ENCODE assay signal across 17 cellular contexts in the genomic region with DNA sequence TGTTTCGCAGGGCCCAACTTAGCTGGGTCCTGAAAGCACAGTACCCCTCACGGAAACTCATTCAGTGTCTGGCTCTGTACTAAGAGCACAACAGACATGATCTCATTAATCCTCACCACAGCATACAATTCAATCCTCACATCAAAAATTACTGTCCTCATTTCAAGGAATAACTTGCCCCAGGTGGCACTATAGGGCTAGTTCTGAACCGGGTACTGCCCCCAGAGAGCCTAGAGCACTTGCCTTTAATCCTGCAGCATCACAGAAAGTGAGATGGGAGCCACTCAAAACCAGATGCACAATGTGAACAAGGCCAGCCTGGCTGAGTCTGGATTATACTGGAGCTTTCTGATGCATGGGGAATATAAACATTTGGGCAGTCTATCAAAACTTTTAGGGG.
DNase-seq lines count a peak whose midpoint lies in the region; ATAC-seq, FAIRE-seq and TF ChIP-seq lines count a peak whose summit lies in the region.
"Had no signal": no experiment of that assay in that cellular context is flagged by ENCODE, and none has a peak within 500 bp of the region (broad histone marks: within the 10 kb centered on the region; RNA-seq: fewer than 3 reads in every experiment).

No MANE protein-coding gene starts in this region.

- H3K27me3 Mint-ChIP-seq in activated naive CD8-positive, alpha-beta T cell treated with anti-CD3 and anti-CD28 coated beads, Interleukin-2, amount 50 U/mL, for 24 hours, result no peaks in the 10 kb centered on the region
- no peaks in the 10 kb centered on the region for H3K27me3 Mint-ChIP-seq in activated naive CD8-positive, alpha-beta T cell treated with anti-CD3 and anti-CD28 coated beads for 36 hours
- H3K27me3 Mint-ChIP-seq in stimulated activated naive B cell treated with anti-CD40 and anti-IgM and Interleukin-4, amounts not matched to agents 10 μg/mL and 1 μg/mL and 100 μg/mL, for 72 hours, result no peaks in the 10 kb centered on the region
- H3K27me3 Mint-ChIP-seq: progenitor cell of endocrine pancreas, type B pancreatic cell had no signal

- BruUV-seq in GM12878 (replicated peaks; lab: Mats Ljungman, UMichigan), result no TSS peak

- H3K4me3 ChIP-seq in GM12878, result no peak overlapping the region
- H3K4me3 ChIP-seq: body of pancreas, PC-9 had no signal

- DNase-seq in activated naive CD8-positive, alpha-beta T cell treated with anti-CD3 and anti-CD28 coated beads, Interleukin-2, amount 50 U/mL, for 24 hours, result no peak
- DNase-seq in activated naive CD8-positive, alpha-beta T cell treated with anti-CD3 and anti-CD28 coated beads for 36 hours, result no peak
- peak; percentile 43 for DNase-seq in NAMALWA (ENCODE audit: low spot score)
- no peak for DNase-seq in GM12878 (ENCODE audit: low read depth, low spot score)
- DNase-seq in stimulated activated naive B cell treated with anti-CD40 and anti-IgM and Interleukin-4, amounts not matched to agents 10 μg/mL and 1 μg/mL and 100 μg/mL, for 72 hours, result no peak
- DNase-seq in OCI-M2 (lab: John Stamatoyannopoulos, UW; ENCODE audit: unreplicated experiment), result no peak
- DNase-seq in NCI-H2107 treated with DMSO at 0.1 percent for 48 hours (lab: John Stamatoyannopoulos, UW; ENCODE audit: unreplicated experiment), result no peak
- no peak for DNase-seq in activated naive CD4-positive, alpha-beta T cell treated with Interleukin-2 at 50 U/mL for 16 hours
- DNase-seq: body of pancreas; effector CD4-positive, alpha-beta T cell; GOT3 had no signal

- no peak for TF ChIP-seq EP300 in GM12878 (IDR thresholded peaks at IDR 0.05; ENCODE audit: borderline replicate concordance in 1 of 2, control insufficient read depth in 1 of 2, low read depth in 2 of 2, low read length in 2 of 2)

- 38% methylated on average over 3 of the region's 3 CpGs for WGBS in GM12878 (ENCODE audit: insufficient coverage, insufficient replicate concordance, low lambda C conversion rate, missing lambda C conversion rate)

- in situ Hi-C loops in GM12878 (cut with MboI), result no loop called here

- no peaks in the 10 kb centered on the region for H3K9me3 Mint-ChIP-seq in activated naive CD8-positive, alpha-beta T cell treated with anti-CD3 and anti-CD28 coated beads, Interleukin-2, amount 50 U/mL, for 24 hours
- no peaks in the 10 kb centered on the region for H3K9me3 Mint-ChIP-seq in activated naive CD8-positive, alpha-beta T cell treated with anti-CD3 and anti-CD28 coated beads for 36 hours
- no peaks in the 10 kb centered on the region for H3K9me3 Mint-ChIP-seq in stimulated activated naive B cell treated with anti-CD40 and anti-IgM and Interleukin-4, amounts not matched to agents 10 μg/mL and 1 μg/mL and 100 μg/mL, for 72 hours
- H3K9me3 Mint-ChIP-seq: activated T-helper 2 cell treated with anti-CD3 and anti-CD28 coated beads, Interferon-gamma antibody, Interleukin-2, Interleukin-4, amounts not matched to agents 10 μg/mL and 5 μg/mL and 100 μg/mL, durations not matched to agents 14 hours and 24 hours and 36 hours; T-helper 1 cell treated with Interleukin-12 subunit alpha and Interleukin-12 subunit beta and Interleukin-4 antibody, amounts not matched to agents 30 μg/mL and 1 μg/mL, for 36 hours; type B pancreatic cell had no signal

- no peaks in the 10 kb centered on the region for H3K4me1 ChIP-seq in GM12878 (ENCODE audit: control insufficient read depth, insufficient read depth, low read length)
- H3K4me1 ChIP-seq: body of pancreas had no signal

- FAIRE-seq in GM12878 (lab: Jason Lieb, UNC), result no peak
- FAIRE-seq: frontal cortex had no signal

- H3K9me3 ChIP-seq in GM12878 (replicated peaks; ENCODE audit: control insufficient read depth, insufficient read depth, low read length), result no peaks in the 10 kb centered on the region
- H3K9me3 ChIP-seq: body of pancreas had no signal

- H3K4me1 Mint-ChIP-seq in activated naive CD8-positive, alpha-beta T cell treated with anti-CD3 and anti-CD28 coated beads, Interleukin-2, amount 50 U/mL, for 24 hours, result peaks cover 5% of the 10 kb centered on the region
- no peaks in the 10 kb centered on the region for H3K4me1 Mint-ChIP-seq in activated naive CD8-positive, alpha-beta T cell treated with anti-CD3 and anti-CD28 coated beads for 36 hours
- H3K4me1 Mint-ChIP-seq in stimulated activated naive B cell treated with anti-CD40 and anti-IgM and Interleukin-4, amounts not matched to agents 10 μg/mL and 1 μg/mL and 100 μg/mL, for 72 hours, result peaks cover 34 to 56% of the 10 kb centered on the region in 2 donors

- CTCF ChIA-PET in GM12878 (lab: Yijun Ruan, JAX), result no interaction called here

- peak; percentile 46 for ATAC-seq in activated naive CD8-positive, alpha-beta T cell treated with anti-CD3 and anti-CD28 coated beads, Interleukin-2, amount 50 U/mL, for 24 hours
- ATAC-seq in GM12878, result peak; percentile 35; the same call in 2 of the 3 replicates
- ATAC-seq in stimulated activated naive B cell treated with anti-CD40 and anti-IgM and Interleukin-4, amounts not matched to agents 10 μg/mL and 1 μg/mL and 100 μg/mL, for 72 hours (replicated peaks), result peak; percentile 45 to 63
- ATAC-seq: body of pancreas had no signal

- H3K27ac ChIP-seq in GM12878 (ENCODE audit: control insufficient read depth, insufficient read depth), result no peak overlapping the region
- H3K27ac ChIP-seq: body of pancreas, PC-9 had no signal

- peak in 2 of 3 experiments; percentile 5 to 19; a peak in 1 of 6 replicates for TF ChIP-seq CTCF in GM12878 (IDR thresholded peaks at IDR 0.05 in 2 of 3, conservative IDR thresholded peaks at IDR 0.05 in 1 of 3; ENCODE audit: control insufficient read depth in 2 of 3, extremely low read depth in 1 of 3, insufficient read depth in 1 of 3, low read depth in 3 of 3, low read length in 3 of 3)

- H3K4me3 Mint-ChIP-seq in activated naive CD8-positive, alpha-beta T cell treated with anti-CD3 and anti-CD28 coated beads, Interleukin-2, amount 50 U/mL, for 24 hours, result no peak overlapping the region
- H3K4me3 Mint-ChIP-seq in activated naive CD8-positive, alpha-beta T cell treated with anti-CD3 and anti-CD28 coated beads for 36 hours, result no peak overlapping the region
- H3K4me3 Mint-ChIP-seq in stimulated activated naive B cell treated with anti-CD40 and anti-IgM and Interleukin-4, amounts not matched to agents 10 μg/mL and 1 μg/mL and 100 μg/mL, for 72 hours, result no peak overlapping the region
- H3K4me3 Mint-ChIP-seq: T-helper 1 cell treated with Interleukin-12 subunit alpha and Interleukin-12 subunit beta and Interleukin-4 antibody, amounts not matched to agents 30 μg/mL and 1 μg/mL, for 36 hours; type B pancreatic cell had no signal

- SMC1A ChIA-PET in GM12878 (lab: Charles Lee; ENCODE audit: uncharacterized antibody, unreplicated experiment), result no interaction called here

- RAD21 ChIA-PET in GM12878 (lab: Charles Lee; ENCODE audit: unreplicated experiment), result no interaction called here

- no peaks in the 10 kb centered on the region for H4K20me1 ChIP-seq in GM12878 (ENCODE audit: control insufficient read depth, insufficient read depth)

- no peak for TF ChIP-seq RAD21 in GM12878 (IDR thresholded peaks at IDR 0.05; ENCODE audit: insufficient read depth, low read depth, low read length)

- H3K36me3 ChIP-seq in GM12878 (ENCODE audit: control insufficient read depth in 2 of 2, insufficient read depth in 2 of 2, low read length in 1 of 2), result no peaks in the 10 kb centered on the region

- no peak overlapping the region for H2AFZ ChIP-seq in GM12878 (ENCODE audit: control insufficient read depth, low read depth, low read length)
- H2AFZ ChIP-seq: PC-9 had no signal

- H3K9ac ChIP-seq in GM12878 (ENCODE audit: control insufficient read depth, insufficient read depth, low read length), result no peak overlapping the region

- no peaks in the 10 kb centered on the region for H3K36me3 Mint-ChIP-seq in activated naive CD8-positive, alpha-beta T cell treated with anti-CD3 and anti-CD28 coated beads, Interleukin-2, amount 50 U/mL, for 24 hours (ENCODE audit: low read depth)
- no peaks in the 10 kb centered on the region for H3K36me3 Mint-ChIP-seq in activated naive CD8-positive, alpha-beta T cell treated with anti-CD3 and anti-CD28 coated beads for 36 hours
- H3K36me3 Mint-ChIP-seq in stimulated activated naive B cell treated with anti-CD40 and anti-IgM and Interleukin-4, amounts not matched to agents 10 μg/mL and 1 μg/mL and 100 μg/mL, for 72 hours, result peaks cover 16 to 36% of the 10 kb centered on the region in 2 donors

- H3K27ac Mint-ChIP-seq in activated naive CD8-positive, alpha-beta T cell treated with anti-CD3 and anti-CD28 coated beads, Interleukin-2, amount 50 U/mL, for 24 hours, result no peak overlapping the region
- H3K27ac Mint-ChIP-seq in activated naive CD8-positive, alpha-beta T cell treated with anti-CD3 and anti-CD28 coated beads for 36 hours, result no peak overlapping the region
- peak overlapping the region; percentile 80 for H3K27ac Mint-ChIP-seq in stimulated activated naive B cell treated with anti-CD40 and anti-IgM and Interleukin-4, amounts not matched to agents 10 μg/mL and 1 μg/mL and 100 μg/mL, for 72 hours
- H3K27ac Mint-ChIP-seq: activated T-helper 2 cell treated with anti-CD3 and anti-CD28 coated beads, Interferon-gamma antibody, Interleukin-2, Interleukin-4, amounts not matched to agents 10 μg/mL and 5 μg/mL and 100 μg/mL, durations not matched to agents 14 hours and 24 hours and 36 hours; progenitor cell of endocrine pancreas; T-helper 1 cell treated with Interleukin-12 subunit alpha and Interleukin-12 subunit beta and Interleukin-4 antibody, amounts not matched to agents 30 μg/mL and 1 μg/mL, for 36 hours; type B pancreatic cell had no signal

- intact Hi-C loops in GM12878 (cut with micrococcal nuclease; ENCODE audit: unreplicated experiment), result loop anchor here (2.0 kb wide), 1 partner anchor 286 kb away; no protein-coding TSS in a partner anchor

- H3K4me2 ChIP-seq in GM12878 (ENCODE audit: control insufficient read depth, insufficient read depth), result no peak overlapping the region
- H3K4me2 ChIP-seq: PC-9 had no signal

- POLR2A ChIA-PET in GM12878 (lab: Charles Lee), result no interaction called here

- TF ChIP-seq POLR2A in GM12878 (IDR thresholded peaks at IDR 0.05; ENCODE audit: low read depth, low read length), result no peak

- no peaks in the 10 kb centered on the region for H3K27me3 ChIP-seq in GM12878 (replicated peaks in 1 of 2; ENCODE audit: control insufficient read depth in 2 of 2, insufficient read depth in 2 of 2, low read length in 1 of 2)
- H3K27me3 ChIP-seq: body of pancreas had no signal

- no peaks in the 10 kb centered on the region for H3K79me2 ChIP-seq in GM12878 (ENCODE audit: control insufficient read depth, insufficient read depth, low read length)

TF ChIP-seq in GM12878, 131 proteins besides CTCF, POLR2A, EP300 and RAD21 (continues in another document):
- peak; percentile 12; the same call in 1 of the 2 replicates for TF ChIP-seq SMC3 (IDR thresholded peaks at IDR 0.05; ENCODE audit: borderline replicate concordance, low read length)
